23 cellular contexts compared by ENCODE assay signal in the genomic region with DNA sequence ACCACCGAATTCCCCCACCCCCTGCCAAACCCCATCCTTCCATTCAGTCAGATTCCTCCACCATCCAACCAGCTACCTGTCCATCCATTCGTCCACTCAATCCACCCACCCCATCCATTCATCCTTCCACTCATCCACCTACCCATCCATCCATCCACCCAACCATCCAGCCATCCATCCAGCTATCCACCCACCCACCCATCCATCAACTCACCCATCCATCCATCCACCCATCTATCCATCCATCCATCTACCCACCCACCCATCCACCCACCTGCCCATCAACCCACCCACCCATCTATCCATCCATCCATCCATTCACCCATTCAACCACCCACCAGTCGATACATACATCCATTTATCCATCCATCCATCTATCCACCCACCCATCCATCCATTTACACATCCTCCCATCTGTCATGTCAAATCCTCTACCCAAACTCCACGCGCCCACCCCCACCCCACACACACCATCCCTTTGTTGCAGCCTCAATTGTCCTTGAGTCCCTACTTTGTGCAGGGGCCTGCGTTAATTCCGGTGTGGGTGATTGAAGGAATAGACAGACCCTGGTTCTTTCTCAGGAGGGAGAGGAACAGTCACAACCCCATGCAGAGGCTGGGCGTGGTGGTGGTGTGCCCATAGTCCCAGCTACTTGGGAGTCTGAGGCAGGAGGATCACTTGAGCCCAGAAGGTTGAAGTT. TPM values are rescaled to one million over a fixed set of nuclear protein-coding genes. Genes with fewer than 3 reads are reported as not detected.
DNase-seq lines count a peak whose midpoint lies in the region; ATAC-seq and TF ChIP-seq lines count a peak whose summit lies in the region.
"Had no signal": no experiment of that assay in that cellular context is flagged by ENCODE, and none has a peak within 500 bp of the region (broad histone marks: within the 10 kb centered on the region; RNA-seq: fewer than 3 reads in every experiment).

No MANE protein-coding gene starts in this region.

- no peaks in the 10 kb centered on the region for H3K9me3 Mint-ChIP-seq in activated naive CD4-positive, alpha-beta T cell treated with anti-CD3 and anti-CD28 coated beads, Interleukin-2, amount 50 U/mL, for 72 hours
- no peaks in the 10 kb centered on the region for H3K9me3 Mint-ChIP-seq in activated naive CD4-positive, alpha-beta T cell treated with anti-CD3 and anti-CD28 coated beads for 36 hours
- no peaks in the 10 kb centered on the region for H3K9me3 Mint-ChIP-seq in activated naive CD8-positive, alpha-beta T cell treated with anti-CD3 and anti-CD28 coated beads, Interleukin-2, amount 50 U/mL, for 24 hours
- no peaks in the 10 kb centered on the region for H3K9me3 Mint-ChIP-seq in stimulated activated naive B cell treated with anti-CD40 and anti-IgM and Interleukin-4, amounts not matched to agents 10 μg/mL and 1 μg/mL and 100 μg/mL, for 72 hours
- H3K9me3 Mint-ChIP-seq: CD8-positive, alpha-beta T cell; neural progenitor cell had no signal

- peak overlapping the region; percentile 30 to 91 for H3K27ac Mint-ChIP-seq in activated naive CD4-positive, alpha-beta T cell treated with anti-CD3 and anti-CD28 coated beads, Interleukin-2, amount 50 U/mL, for 72 hours
- H3K27ac Mint-ChIP-seq in activated naive CD4-positive, alpha-beta T cell treated with anti-CD3 and anti-CD28 coated beads for 36 hours: no peak overlapping the region
- H3K27ac Mint-ChIP-seq in activated naive CD8-positive, alpha-beta T cell treated with anti-CD3 and anti-CD28 coated beads, Interleukin-2, amount 50 U/mL, for 24 hours: peak overlapping the region; percentile 42
- H3K27ac Mint-ChIP-seq in stimulated activated naive B cell treated with anti-CD40 and anti-IgM and Interleukin-4, amounts not matched to agents 10 μg/mL and 1 μg/mL and 100 μg/mL, for 72 hours: peak overlapping the region; percentile 81
- H3K27ac Mint-ChIP-seq: neural progenitor cell had no signal

- DNase-seq in activated naive CD4-positive, alpha-beta T cell treated with anti-CD3 and anti-CD28 coated beads, Interleukin-2, amount 50 U/mL, for 72 hours (ENCODE audit: low spot score in 2 of 2): no peak
- DNase-seq in activated naive CD4-positive, alpha-beta T cell treated with anti-CD3 and anti-CD28 coated beads for 36 hours: no peak
- DNase-seq in HEK293T (ENCODE audit: extremely low spot score) (no peak), posterior cingulate gyrus (no peak)
- no peak for DNase-seq in activated naive CD8-positive, alpha-beta T cell treated with anti-CD3 and anti-CD28 coated beads, Interleukin-2, amount 50 U/mL, for 24 hours
- no peak for DNase-seq in stimulated activated naive B cell treated with anti-CD40 and anti-IgM and Interleukin-4, amounts not matched to agents 10 μg/mL and 1 μg/mL and 100 μg/mL, for 72 hours
- DNase-seq: activated CD4-positive, alpha-beta T cell treated with anti-CD3 and anti-CD28 coated beads, Interleukin-2, amount 50 U/mL, for 4 hours; CD8-positive, alpha-beta T cell; dorsolateral prefrontal cortex; hypothalamus; islet precursor cell; NCI-H1092 treated with DMSO at 0.1 percent for 48 hours; NCI-H2081; NCI-H446 treated with DMSO at 0.1 percent for 48 hours; stimulated activated CD4-positive, alpha-beta T cell treated with anti-CD3 and anti-CD28 coated beads, Interleukin-4, amount 100 ng/mL, for 4 hours had no signal

- POLR2A ChIA-PET in HEK293T (lab: Yijun Ruan, JAX): interaction anchor here (1.9 kb wide), 1 partner anchor 66 kb away, joined by 12 read pairs; the partner anchor contains the start of gene CCDC124

- CTCF ChIA-PET in activated naive CD4-positive, alpha-beta T cell treated with anti-CD3 and anti-CD28 coated beads for 36 hours (lab: Charles Lee): no interaction called here
- CTCF ChIA-PET in HEK293T (lab: Yijun Ruan, JAX): no interaction called here

- peaks cover 23% of the 10 kb centered on the region for H3K4me1 Mint-ChIP-seq in activated naive CD4-positive, alpha-beta T cell treated with anti-CD3 and anti-CD28 coated beads for 36 hours (ENCODE audit: low read depth)
- H3K4me1 Mint-ChIP-seq in activated naive CD8-positive, alpha-beta T cell treated with anti-CD3 and anti-CD28 coated beads, Interleukin-2, amount 50 U/mL, for 24 hours: peaks cover 23% of the 10 kb centered on the region
- peaks cover 18 to 31% of the 10 kb centered on the region in 2 donors for H3K4me1 Mint-ChIP-seq in stimulated activated naive B cell treated with anti-CD40 and anti-IgM and Interleukin-4, amounts not matched to agents 10 μg/mL and 1 μg/mL and 100 μg/mL, for 72 hours

- H3K4me3 Mint-ChIP-seq in activated naive CD4-positive, alpha-beta T cell treated with anti-CD3 and anti-CD28 coated beads for 36 hours: no peak overlapping the region
- no peak overlapping the region for H3K4me3 Mint-ChIP-seq in activated naive CD8-positive, alpha-beta T cell treated with anti-CD3 and anti-CD28 coated beads, Interleukin-2, amount 50 U/mL, for 24 hours
- peak overlapping the region; percentile 11 to 25 for H3K4me3 Mint-ChIP-seq in stimulated activated naive B cell treated with anti-CD40 and anti-IgM and Interleukin-4, amounts not matched to agents 10 μg/mL and 1 μg/mL and 100 μg/mL, for 72 hours
- H3K4me3 Mint-ChIP-seq: CD8-positive, alpha-beta T cell; neural progenitor cell had no signal

- peaks cover 20 to 22% of the 10 kb centered on the region in 2 donors for H3K36me3 Mint-ChIP-seq in activated naive CD4-positive, alpha-beta T cell treated with anti-CD3 and anti-CD28 coated beads, Interleukin-2, amount 50 U/mL, for 72 hours
- peaks cover 17% of the 10 kb centered on the region for H3K36me3 Mint-ChIP-seq in activated naive CD4-positive, alpha-beta T cell treated with anti-CD3 and anti-CD28 coated beads for 36 hours (ENCODE audit: low read depth)
- peaks cover 33% of the 10 kb centered on the region for H3K36me3 Mint-ChIP-seq in activated naive CD8-positive, alpha-beta T cell treated with anti-CD3 and anti-CD28 coated beads, Interleukin-2, amount 50 U/mL, for 24 hours (ENCODE audit: low read depth)
- peaks cover 23 to 49% of the 10 kb centered on the region in 2 donors for H3K36me3 Mint-ChIP-seq in stimulated activated naive B cell treated with anti-CD40 and anti-IgM and Interleukin-4, amounts not matched to agents 10 μg/mL and 1 μg/mL and 100 μg/mL, for 72 hours

- no peaks in the 10 kb centered on the region for H3K27me3 Mint-ChIP-seq in activated naive CD4-positive, alpha-beta T cell treated with anti-CD3 and anti-CD28 coated beads for 36 hours (ENCODE audit: low read depth)
- H3K27me3 Mint-ChIP-seq in activated naive CD8-positive, alpha-beta T cell treated with anti-CD3 and anti-CD28 coated beads, Interleukin-2, amount 50 U/mL, for 24 hours: no peaks in the 10 kb centered on the region
- peaks cover 6 to 10% of the 10 kb centered on the region in 2 donors for H3K27me3 Mint-ChIP-seq in stimulated activated naive B cell treated with anti-CD40 and anti-IgM and Interleukin-4, amounts not matched to agents 10 μg/mL and 1 μg/mL and 100 μg/mL, for 72 hours

- intact Hi-C loops in activated naive CD4-positive, alpha-beta T cell treated with anti-CD3 and anti-CD28 coated beads for 36 hours (cut with micrococcal nuclease): no loop called here
- intact Hi-C loops in posterior cingulate gyrus (cut with DNase I): no loop called here

- no peak for ATAC-seq in activated naive CD4-positive, alpha-beta T cell treated with anti-CD3 and anti-CD28 coated beads, Interleukin-2, amount 50 U/mL, for 72 hours
- ATAC-seq in activated naive CD8-positive, alpha-beta T cell treated with anti-CD3 and anti-CD28 coated beads, Interleukin-2, amount 50 U/mL, for 24 hours: no peak
- ATAC-seq in stimulated activated naive B cell treated with anti-CD40 and anti-IgM and Interleukin-4, amounts not matched to agents 10 μg/mL and 1 μg/mL and 100 μg/mL, for 72 hours (replicated peaks): no peak
- ATAC-seq in HG02885 (IDR thresholded peaks at IDR 0.05; ENCODE audit: poor library complexity, unreplicated experiment): no peak
- ATAC-seq: CD8-positive, alpha-beta T cell had no signal

TF ChIP-seq in HEK293T, 16 proteins besides CTCF, POLR2A, EP300 and RAD21:
- TF ChIP-seq PKNOX1 (IDR thresholded peaks at IDR 0.05): peak; percentile 18; the same call in 1 of the 2 replicates
- no peak for TF ChIP-seq FOXA1 (IDR thresholded peaks at IDR 0.05)
- no peak for TF ChIP-seq ZNF384 (IDR thresholded peaks at IDR 0.05)
- TF ChIP-seq BHLHE40 (IDR thresholded peaks at IDR 0.05; ENCODE audit: borderline replicate concordance): no peak
TF ChIP-seq in HEK293T: peak in this region for 1.

RNA-seq across cellular contexts. Expression of gene SLC5A5, which starts 5.3 kb away (rescaled TPM):
- total RNA-seq in activated naive CD4-positive, alpha-beta T cell treated with anti-CD3 and anti-CD28 coated beads, Interleukin-2, amount 50 U/mL, for 72 hours: 1 to 10 TPM; 1.5 to 2.0 TPM
- total RNA-seq in activated naive CD4-positive, alpha-beta T cell treated with anti-CD3 and anti-CD28 coated beads for 36 hours: 1 to 10 TPM; 1.1 to 1.2 TPM
- total RNA-seq: adrenal gland, HT-29, LHCN-M2, lung microvascular endothelial cell, pulmonary artery endothelial cell had no signal

RNA-seq across cellular contexts. Expression of gene RPL18A, which starts 6.8 kb away (rescaled TPM):
- 1,000 to 10,000 TPM; 3,079 to 3,707 TPM for total RNA-seq in activated naive CD4-positive, alpha-beta T cell treated with anti-CD3 and anti-CD28 coated beads, Interleukin-2, amount 50 U/mL, for 72 hours
- total RNA-seq in activated naive CD4-positive, alpha-beta T cell treated with anti-CD3 and anti-CD28 coated beads for 36 hours: 1,000 to 10,000 TPM; 4,021 to 4,160 TPM

RNA-seq across cellular contexts. Expression of gene JAK3, which starts 18.7 kb away (rescaled TPM):
- total RNA-seq in activated naive CD4-positive, alpha-beta T cell treated with anti-CD3 and anti-CD28 coated beads, Interleukin-2, amount 50 U/mL, for 72 hours: 100 to 1,000 TPM; 204 to 237 TPM
- 100 to 1,000 TPM; 231 to 235 TPM for total RNA-seq in activated naive CD4-positive, alpha-beta T cell treated with anti-CD3 and anti-CD28 coated beads for 36 hours
- total RNA-seq: LHCN-M2 had no signal

RNA-seq across cellular contexts. Expression of gene INSL3, which starts 45.1 kb away (rescaled TPM):
- total RNA-seq in activated naive CD4-positive, alpha-beta T cell treated with anti-CD3 and anti-CD28 coated beads, Interleukin-2, amount 50 U/mL, for 72 hours: 10 to 100 TPM in 1 of 2 donors, 1 to 10 TPM in 1; 6.3 to 10.5 TPM
- 1 to 10 TPM; 5.7 to 5.9 TPM for total RNA-seq in activated naive CD4-positive, alpha-beta T cell treated with anti-CD3 and anti-CD28 coated beads for 36 hours
- total RNA-seq: bronchial epithelial cell, HT-29, LHCN-M2, lung microvascular endothelial cell, pulmonary artery endothelial cell had no signal

Comparison
In these comparisons a context has a peak if more than half of its experiments do, and no peak if none do; other contexts are left out.
1. H3K4me3 Mint-ChIP-seq: peak in stimulated activated naive B cell treated with anti-CD40 and anti-IgM and Interleukin-4, amounts not matched to agents 10 μg/mL and 1 μg/mL and 100 μg/mL, for 72 hours (2 of 2); none in activated naive CD4-positive, alpha-beta T cell treated with anti-CD3 and anti-CD28 coated beads for 36 hours (single experiment) and activated naive CD8-positive, alpha-beta T cell treated with anti-CD3 and anti-CD28 coated beads, Interleukin-2, amount 50 U/mL, for 24 hours (single experiment).